In the genomic region with DNA sequence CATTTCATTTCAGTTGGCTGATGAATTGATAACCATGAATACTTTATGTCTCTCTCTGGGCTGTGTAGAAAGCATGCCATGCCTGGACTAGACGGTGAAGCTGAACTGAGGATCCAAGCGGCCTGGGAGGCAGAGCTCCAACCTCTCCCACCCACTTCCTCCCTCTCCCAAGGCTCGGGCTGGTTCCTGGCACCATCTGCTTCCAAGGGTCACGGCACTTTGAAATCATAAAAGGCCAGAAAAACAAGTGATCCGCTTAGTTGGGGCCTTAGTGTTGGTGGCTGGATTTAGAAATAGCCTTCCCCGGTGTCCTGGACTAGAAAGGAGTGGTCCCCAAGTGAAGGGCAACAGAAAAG, we compare ENCODE assay signal across 21 cellular contexts.
DNase-seq lines count a peak whose midpoint lies in the region; ATAC-seq, FAIRE-seq and TF ChIP-seq lines count a peak whose summit lies in the region.
"Had no signal": no experiment of that assay in that cellular context is flagged by ENCODE, and none has a peak within 500 bp of the region (broad histone marks: within the 10 kb centered on the region; RNA-seq: fewer than 3 reads in every experiment).

No MANE protein-coding gene starts in this region.

- H4K20me1 ChIP-seq in HepG2 (ENCODE audit: insufficient read depth, low read length): no peaks in the 10 kb centered on the region
- H4K20me1 ChIP-seq: BLaER1 had no signal

- in situ Hi-C loops in HepG2 (cut with HindIII; ENCODE audit: extremely low pct_ligation_motif_present, low pct_unique_long_range_greater_than_20kb): no loop called here

- TF ChIP-seq POLR2A in HepG2 (IDR thresholded peaks at IDR 0.05; ENCODE audit: insufficient read depth in 1 of 2, low read depth in 2 of 2, low read length in 2 of 2) (no peak), tibial nerve (IDR thresholded peaks at IDR 0.05) (no peak)

- ATAC-seq in HepG2 (no peak), upper lobe of right lung (no peak), GM18520 (IDR thresholded peaks at IDR 0.05; ENCODE audit: unreplicated experiment) (no peak)
- ATAC-seq: CD8-positive, alpha-beta T cell; GM12878 had no signal

- POLR2A ChIA-PET in HepG2 (lab: Yijun Ruan, JAX): no interaction called here

- TF ChIP-seq RAD21 in liver (IDR thresholded peaks at IDR 0.05) (no peak), HepG2 (CRISPR knock-in tag; IDR thresholded peaks at IDR 0.05) (no peak)

- no peaks in the 10 kb centered on the region for H3K9me3 ChIP-seq in liver (ENCODE audit: control insufficient read depth in 4 of 4, low read length in 3 of 4)
- H3K9me3 ChIP-seq in HepG2 (ENCODE audit: low read length): no peaks in the 10 kb centered on the region
- no peaks in the 10 kb centered on the region for H3K9me3 ChIP-seq in WERI-Rb-1 (ENCODE audit: severe bottlenecking)
- no peaks in the 10 kb centered on the region for H3K9me3 ChIP-seq in upper lobe of right lung
- H3K9me3 ChIP-seq in tibial nerve: no peaks in the 10 kb centered on the region
- H3K9me3 ChIP-seq: BLaER1, Caco-2, HAP-1 had no signal

- FAIRE-seq in HepG2 (lab: Jason Lieb, UNC): no peak
- FAIRE-seq: GM12878, H54 had no signal

- no peak for TF ChIP-seq CTCF in liver (IDR thresholded peaks at IDR 0.05; ENCODE audit: low read depth, low read length, missing input control)
- TF ChIP-seq CTCF in HepG2 (CRISPR knock-in tag; IDR thresholded peaks at IDR 0.05): no peak
- TF ChIP-seq CTCF in WERI-Rb-1 (IDR thresholded peaks at IDR 0.05; ENCODE audit: low read depth, low read length): no peak
- no peak for TF ChIP-seq CTCF in upper lobe of right lung (IDR thresholded peaks at IDR 0.05)
- TF ChIP-seq CTCF in tibial nerve (IDR thresholded peaks at IDR 0.05): no peak

- H3K27me3 ChIP-seq in liver (ENCODE audit: control insufficient read depth in 4 of 4, insufficient read depth in 4 of 4, low read length in 3 of 4) (no peaks in the 10 kb centered on the region), HepG2 (ENCODE audit: control insufficient read depth in 1 of 2, insufficient read depth in 2 of 2, low read length in 2 of 2) (peaks cover 2 to 26% of the 10 kb centered on the region in 2 experiments; a peak in 3 of 5 replicates), WERI-Rb-1 (ENCODE audit: insufficient read depth, low read depth, severe bottlenecking) (no peaks in the 10 kb centered on the region), upper lobe of right lung (no peaks in the 10 kb centered on the region), tibial nerve (no peaks in the 10 kb centered on the region)
- H3K27me3 ChIP-seq: BLaER1 had no signal

- intact Hi-C loops in HepG2 (cut with micrococcal nuclease; ENCODE audit: unreplicated experiment): no loop called here
- intact Hi-C loops in posterior vena cava (cut with DNase I): no loop called here
- intact Hi-C loops in upper lobe of right lung (cut with DNase I): no loop called here

- H2AFZ ChIP-seq in HepG2 (ENCODE audit: low read length): no peak overlapping the region

- WGBS in liver: 67% methylated on average over 6 of the region's 6 CpGs
- 11% methylated on average over 6 of the region's 6 CpGs for WGBS in HepG2 (ENCODE audit: low lambda C conversion rate)
- 28 to 35% methylated on average over 6 of the region's 6 CpGs for WGBS in tibial nerve, 2 donors

- TF ChIP-seq EP300 in HepG2 (IDR thresholded peaks at IDR 0.05; ENCODE audit: low read depth in 2 of 2, low read length in 2 of 2) (no peak), HepG2 (CRISPR knock-in tag; IDR thresholded peaks at IDR 0.05; ENCODE audit: borderline replicate concordance) (no peak), tibial nerve (IDR thresholded peaks at IDR 0.05) (no peak)

- H3K79me2 ChIP-seq in HepG2 (ENCODE audit: insufficient read depth, low read length): no peaks in the 10 kb centered on the region

- no peak overlapping the region for H3K4me2 ChIP-seq in HepG2 (ENCODE audit: low read depth, low read length)
- H3K4me2 ChIP-seq: BLaER1 had no signal

- CTCF ChIA-PET in HepG2 (lab: Yijun Ruan, JAX; ENCODE audit: low intra/inter-chr PET ratio, low total read pairs): no interaction called here

- H3K36me3 ChIP-seq in liver (ENCODE audit: control insufficient read depth in 4 of 4, insufficient read depth in 3 of 4, low read depth in 1 of 4, low read length in 3 of 4): no peaks in the 10 kb centered on the region
- no peaks in the 10 kb centered on the region for H3K36me3 ChIP-seq in HepG2 (replicated peaks in 1 of 2; ENCODE audit: control insufficient read depth in 1 of 2, insufficient read depth in 2 of 2, low read length in 2 of 2)
- no peaks in the 10 kb centered on the region for H3K36me3 ChIP-seq in WERI-Rb-1
- no peaks in the 10 kb centered on the region for H3K36me3 ChIP-seq in upper lobe of right lung
- no peaks in the 10 kb centered on the region for H3K36me3 ChIP-seq in tibial nerve
- H3K36me3 ChIP-seq: BLaER1, HAP-1 had no signal

- no peak overlapping the region for H3K4me3 ChIP-seq in liver (ENCODE audit: low read depth in 1 of 3, low read length in 3 of 3)
- H3K4me3 ChIP-seq in HepG2 (replicated peaks in 1 of 3; ENCODE audit: insufficient read depth in 1 of 3, low read depth in 2 of 3, low read length in 3 of 3): no peak overlapping the region
- no peak overlapping the region for H3K4me3 ChIP-seq in WERI-Rb-1 (ENCODE audit: low read depth, low read length)
- no peak overlapping the region for H3K4me3 ChIP-seq in upper lobe of right lung
- no peak overlapping the region for H3K4me3 ChIP-seq in tibial nerve
- H3K4me3 ChIP-seq: BLaER1, GM12878, HAP-1 had no signal

- no TSS peak for BruUV-seq in HepG2 (replicated peaks; lab: Mats Ljungman, UMichigan)

- H3K4me1 ChIP-seq in liver (ENCODE audit: control insufficient read depth in 4 of 4, insufficient read depth in 4 of 4, low read length in 3 of 4) (no peaks in the 10 kb centered on the region), HepG2 (ENCODE audit: insufficient read depth, low read length) (no peaks in the 10 kb centered on the region), upper lobe of right lung (no peaks in the 10 kb centered on the region), tibial nerve (peaks cover 0 to 17% (median 0%) of the 10 kb centered on the region in 4 donors)
- H3K4me1 ChIP-seq: BLaER1, Caco-2, HAP-1 had no signal

- H3K27ac ChIP-seq in liver (ENCODE audit: low read depth in 1 of 2, low read length in 2 of 2) (no peak overlapping the region), HepG2 (ENCODE audit: extremely low read length, insufficient read depth, low read length) (no peak overlapping the region), WERI-Rb-1 (no peak overlapping the region; the same call in 1 of the 2 replicates), upper lobe of right lung (no peak overlapping the region), tibial nerve (no peak overlapping the region)
- H3K27ac ChIP-seq: BLaER1, C4-2B had no signal

- H3K9ac ChIP-seq in liver (ENCODE audit: low read depth in 1 of 2, low read length in 2 of 2) (no peak overlapping the region), HepG2 (ENCODE audit: insufficient read depth, low read depth, low read length) (no peak overlapping the region)
- H3K9ac ChIP-seq: BLaER1 had no signal

- DNase-seq in HepG2 (ENCODE audit: low spot score): no peak
- DNase-seq in WERI-Rb-1: peak; percentile 52
- peak; percentile 73 for DNase-seq in posterior vena cava (ENCODE audit: low spot score)
- DNase-seq in upper lobe of right lung: peak; percentile 17
- no peak for DNase-seq in tibial nerve (ENCODE audit: low spot score in 2 of 2)
- DNase-seq: Caco-2; CD4-positive, CD25-positive, alpha-beta regulatory T cell; CD8-positive, alpha-beta T cell; DMS153; DMS79; EL; GDM1; GOT3; HFFc6 had no signal

TF ChIP-seq in liver, 16 proteins besides CTCF, POLR2A, EP300 and RAD21 (continues in another document):
- TF ChIP-seq HNF4A (conservative IDR thresholded peaks at IDR 0.05) (no peak), NR2F2 (IDR thresholded peaks at IDR 0.05) (peak; percentile 19), JUND (IDR thresholded peaks at IDR 0.05) (no peak), TAF1 (conservative IDR thresholded peaks at IDR 0.05) (no peak)

TF ChIP-seq in HepG2, 621 proteins besides CTCF, POLR2A, EP300 and RAD21:
- TF ChIP-seq ZBTB38 (CRISPR knock-in tag; IDR thresholded peaks at IDR 0.05) (no peak), KLF6 (CRISPR knock-in tag; IDR thresholded peaks at IDR 0.05) (no peak), ZNF687 (CRISPR knock-in tag; IDR thresholded peaks at IDR 0.05) (no peak), ZEB1 (IDR thresholded peaks at IDR 0.05; ENCODE audit: insufficient replicate concordance, low read depth) (no peak)

Comparison
In these comparisons a context has a peak if more than half of its experiments do, and no peak if none do; other contexts are left out.
1. DNase-seq: peak in WERI-Rb-1 (single experiment), posterior vena cava (single experiment) and upper lobe of right lung (single experiment); none in HepG2 (single experiment) and tibial nerve (0 of 2).